ENCODE assay signal across 26 cellular contexts in the genomic region with DNA sequence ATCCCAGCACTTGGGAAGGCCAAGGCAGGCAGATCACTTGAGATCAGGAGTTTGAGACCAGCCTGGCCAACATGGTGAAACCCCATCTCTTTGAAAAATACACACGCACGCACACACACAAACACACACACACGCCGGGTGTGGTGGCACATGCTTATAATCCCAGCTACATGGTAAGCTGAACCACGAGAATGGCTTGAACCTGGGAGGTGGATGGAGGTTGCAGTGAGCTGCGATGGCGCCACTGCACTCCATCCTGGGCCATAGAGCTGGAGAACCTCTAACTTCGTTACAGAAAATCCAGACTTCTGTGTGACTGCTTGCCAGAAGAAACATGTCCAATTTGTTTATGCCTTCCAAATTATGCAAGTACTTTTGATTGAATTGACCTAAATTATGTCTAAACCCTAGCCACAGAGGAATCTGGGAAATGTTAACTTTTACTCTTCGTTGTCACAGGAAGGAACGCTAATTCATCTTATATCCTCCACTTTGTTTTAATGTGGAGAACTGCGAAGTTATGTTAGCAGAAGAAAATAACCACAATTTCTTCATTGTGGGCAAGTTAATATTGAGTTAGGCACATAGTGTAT.
"Had no signal": no experiment of that assay in that cellular context is flagged by ENCODE, and none has a peak within 500 bp of the region (broad histone marks: within the 10 kb centered on the region; RNA-seq: fewer than 3 reads in every experiment).

No MANE protein-coding gene starts in this region.

- FAIRE-seq: colon, endothelial cell of umbilical vein, frontal cortex, urothelium cell line had no signal

- H3K27ac ChIP-seq: breast epithelium, hepatocyte, lower lobe of right lung, sigmoid colon, transverse colon had no signal

- DNase-seq: activated CD4-positive, alpha-beta T cell treated with anti-CD3 and anti-CD28 coated beads for 4 hours; activated CD4-positive, CD25-positive, alpha-beta regulatory T cell; activated CD8-positive, alpha-beta memory T cell treated with anti-CD3 and anti-CD28 coated beads, Interleukin-2, amount 50 U/mL, for 48 hours; activated effector memory CD4-positive, alpha-beta T cell treated with Interleukin-2 at 50 U/mL for 16 hours; activated naive CD4-positive, alpha-beta T cell treated with anti-CD3 and anti-CD28 coated beads, Interleukin-2, amount 50 U/mL, for 16 hours; activated T-cell treated with anti-CD3 and anti-CD28 coated beads, Interleukin-2, amount 50 U/mL, for 72 hours; amniotic stem cell; effector memory CD8-positive, alpha-beta T cell; glutamatergic neuron; immature natural killer cell; lower lobe of right lung; naive thymus-derived CD8-positive, alpha-beta T cell; sigmoid colon; stimulated activated CD4-positive, alpha-beta T cell treated with anti-CD3 and anti-CD28 coated beads, Interleukin-15, amount 100 ng/mL, for 24 hours; T-cell; T-helper 9 cell; transverse colon had no signal

- H3K9me3 ChIP-seq: breast epithelium, lower lobe of right lung, sigmoid colon, transverse colon had no signal

- H3K36me3 ChIP-seq: breast epithelium had no signal

- H3K4me2 ChIP-seq: hepatocyte, smooth muscle cell had no signal

- H3K9me3 Mint-ChIP-seq: activated T-cell treated with anti-CD3 and anti-CD28 coated beads, Interleukin-2, amount 50 U/mL, for 72 hours; central memory CD8-positive, alpha-beta T cell; effector memory CD8-positive, alpha-beta T cell; immature natural killer cell; naive thymus-derived CD8-positive, alpha-beta T cell; stimulated activated memory B cell treated with anti-CD40 and anti-IgM and Interleukin-4, amounts not matched to agents 10 μg/mL and 1 μg/mL and 100 μg/mL, for 72 hours; T-cell had no signal

- H3K4me1 ChIP-seq: breast epithelium, lower lobe of right lung, sigmoid colon, transverse colon had no signal

- H3K4me1 Mint-ChIP-seq: central memory CD8-positive, alpha-beta T cell; stimulated activated memory B cell treated with anti-CD40 and anti-IgM and Interleukin-4, amounts not matched to agents 10 μg/mL and 1 μg/mL and 100 μg/mL, for 72 hours had no signal

- H3K27ac Mint-ChIP-seq: effector memory CD8-positive, alpha-beta T cell; stimulated activated memory B cell treated with anti-CD40 and anti-IgM and Interleukin-4, amounts not matched to agents 10 μg/mL and 1 μg/mL and 100 μg/mL, for 72 hours; T-cell had no signal

- H3K27me3 Mint-ChIP-seq: central memory CD8-positive, alpha-beta T cell; effector memory CD8-positive, alpha-beta T cell; naive thymus-derived CD8-positive, alpha-beta T cell; stimulated activated memory B cell treated with anti-CD40 and anti-IgM and Interleukin-4, amounts not matched to agents 10 μg/mL and 1 μg/mL and 100 μg/mL, for 72 hours; T-cell had no signal

- H3K4me3 Mint-ChIP-seq: activated T-cell treated with anti-CD3 and anti-CD28 coated beads, Interleukin-2, amount 50 U/mL, for 72 hours; central memory CD8-positive, alpha-beta T cell; effector memory CD8-positive, alpha-beta T cell; immature natural killer cell; naive thymus-derived CD8-positive, alpha-beta T cell; stimulated activated memory B cell treated with anti-CD40 and anti-IgM and Interleukin-4, amounts not matched to agents 10 μg/mL and 1 μg/mL and 100 μg/mL, for 72 hours; T-cell had no signal

- H3K4me3 ChIP-seq: breast epithelium, hepatocyte, lower lobe of right lung, sigmoid colon, smooth muscle cell, transverse colon had no signal

- H2AFZ ChIP-seq: hepatocyte had no signal

- H3K27me3 ChIP-seq: breast epithelium, hepatocyte, sigmoid colon, transverse colon had no signal
